In genomic region chr9:114397219-114397847, GRCh38 we compare ENCODE assay signal across 8 cellular contexts. TPM values are rescaled to one million over a fixed set of nuclear protein-coding genes. Genes with fewer than 3 reads are reported as not detected.
DNase-seq lines count a peak whose midpoint lies in the region; ATAC-seq and TF ChIP-seq lines count a peak whose summit lies in the region.

No MANE protein-coding gene starts in this region.

- H3K27me3 Mint-ChIP-seq in activated B cell treated with CpG ODN at 0.5 μM for 24 hours: no peaks in the 10 kb centered on the region
- no peaks in the 10 kb centered on the region for H3K27me3 Mint-ChIP-seq in stimulated activated naive CD8-positive, alpha-beta T cell treated with anti-CD3 and anti-CD28 coated beads, Interleukin-15, amount 100 ng/mL, for 72 hours

- peak; percentile 22 for DNase-seq in NCI-H1092 treated with DMSO at 0.1 percent for 48 hours (lab: John Stamatoyannopoulos, UW)
- no peak for DNase-seq in NCI-H1092 (lab: John Stamatoyannopoulos, UW)
- no peak for DNase-seq in activated B cell treated with CpG ODN at 0.5 μM for 24 hours
- DNase-seq in stimulated activated naive CD8-positive, alpha-beta T cell treated with anti-CD3 and anti-CD28 coated beads, Interleukin-15, amount 100 ng/mL, for 72 hours: no peak
- DNase-seq in DMS 273 treated with DMSO at 0.1 percent for 48 hours (lab: John Stamatoyannopoulos, UW): no peak
- no peak for DNase-seq in NCI-H446 (lab: John Stamatoyannopoulos, UW)

- peaks cover 46% of the 10 kb centered on the region for H3K36me3 Mint-ChIP-seq in activated B cell treated with CpG ODN at 0.5 μM for 24 hours (ENCODE audit: low read depth)

- peak overlapping the region; percentile 71 for H3K4me3 ChIP-seq in iPS-18a (ENCODE audit: low read length)

- no peaks in the 10 kb centered on the region for H3K9me3 Mint-ChIP-seq in activated B cell treated with CpG ODN at 0.5 μM for 24 hours
- H3K9me3 Mint-ChIP-seq in stimulated activated naive CD8-positive, alpha-beta T cell treated with anti-CD3 and anti-CD28 coated beads, Interleukin-15, amount 100 ng/mL, for 72 hours: no peaks in the 10 kb centered on the region

- CTCF ChIA-PET in activated B cell treated with CpG ODN at 0.5 μM for 24 hours (lab: Charles Lee): interaction anchor here (0.9 to 2.0 kb wide), 7 partner anchors 9 to 257 kb away, joined by 3 to 11 read pairs (median 5); partner anchors contain the start of gene AKNA

- TF ChIP-seq CTCF in activated B cell treated with CpG ODN at 0.5 μM for 24 hours (IDR thresholded peaks at IDR 0.05): no peak

- no peak overlapping the region for H3K27ac ChIP-seq in iPS-18a (ENCODE audit: low read length)

- no peaks in the 10 kb centered on the region for H3K27me3 ChIP-seq in iPS-18a (ENCODE audit: control insufficient read depth, insufficient read depth, low read length)

- peak overlapping the region; percentile 69 for H3K9ac ChIP-seq in iPS-18a (ENCODE audit: low read length)

- ATAC-seq in activated B cell treated with CpG ODN at 0.5 μM for 24 hours (ENCODE audit: low read depth): no peak
- peak; percentile 53 for ATAC-seq in stimulated activated naive CD8-positive, alpha-beta T cell treated with anti-CD3 and anti-CD28 coated beads, Interleukin-15, amount 100 ng/mL, for 72 hours
- ATAC-seq in HG02678 (IDR thresholded peaks at IDR 0.05; ENCODE audit: unreplicated experiment): no peak

- H3K4me1 ChIP-seq in iPS-18a (ENCODE audit: control insufficient read depth, low read depth, low read length): peaks cover 10% of the 10 kb centered on the region

- peak overlapping the region; percentile 94 for H3K27ac Mint-ChIP-seq in activated B cell treated with CpG ODN at 0.5 μM for 24 hours
- peak overlapping the region; percentile 96 to 97 for H3K27ac Mint-ChIP-seq in stimulated activated naive CD8-positive, alpha-beta T cell treated with anti-CD3 and anti-CD28 coated beads, Interleukin-15, amount 100 ng/mL, for 72 hours

- H3K9me3 ChIP-seq in iPS-18a (ENCODE audit: control insufficient read depth, low read depth, low read length): no peaks in the 10 kb centered on the region

- POLR2A ChIA-PET in activated B cell treated with CpG ODN at 0.5 μM for 24 hours (lab: Charles Lee): interaction anchor here (0.6 to 23.4 kb wide), 21 partner anchors 9 to 815 kb away, joined by 3 to 913 read pairs (median 4); partner anchors contain the start of genes AKNA, ATP6V1G1, TMEM268 and TNFSF15

- intact Hi-C loops in activated B cell treated with CpG ODN at 0.5 μM for 24 hours (cut with micrococcal nuclease): loop anchor here (1.0 to 10.0 kb wide), 4 partner anchors 12 to 497 kb away; no protein-coding TSS in a partner anchor

- no peaks in the 10 kb centered on the region for H3K36me3 ChIP-seq in iPS-18a (ENCODE audit: control insufficient read depth, low read depth, low read length)

- H3K4me1 Mint-ChIP-seq in activated B cell treated with CpG ODN at 0.5 μM for 24 hours: peaks cover 56% of the 10 kb centered on the region
- peaks cover 61% of the 10 kb centered on the region for H3K4me1 Mint-ChIP-seq in stimulated activated naive CD8-positive, alpha-beta T cell treated with anti-CD3 and anti-CD28 coated beads, Interleukin-15, amount 100 ng/mL, for 72 hours

- H3K4me3 Mint-ChIP-seq in activated B cell treated with CpG ODN at 0.5 μM for 24 hours: peak overlapping the region; percentile 89
- peak overlapping the region; percentile 98 to 99 for H3K4me3 Mint-ChIP-seq in stimulated activated naive CD8-positive, alpha-beta T cell treated with anti-CD3 and anti-CD28 coated beads, Interleukin-15, amount 100 ng/mL, for 72 hours

RNA-seq across cellular contexts. Expression of gene AKNA, which starts 9.6 kb away (rescaled TPM):
- total RNA-seq in activated B cell treated with CpG ODN at 0.5 μM for 24 hours: 283 and 322 TPM in 2 replicates
